25 cellular contexts compared by ENCODE assay signal in the genomic region with DNA sequence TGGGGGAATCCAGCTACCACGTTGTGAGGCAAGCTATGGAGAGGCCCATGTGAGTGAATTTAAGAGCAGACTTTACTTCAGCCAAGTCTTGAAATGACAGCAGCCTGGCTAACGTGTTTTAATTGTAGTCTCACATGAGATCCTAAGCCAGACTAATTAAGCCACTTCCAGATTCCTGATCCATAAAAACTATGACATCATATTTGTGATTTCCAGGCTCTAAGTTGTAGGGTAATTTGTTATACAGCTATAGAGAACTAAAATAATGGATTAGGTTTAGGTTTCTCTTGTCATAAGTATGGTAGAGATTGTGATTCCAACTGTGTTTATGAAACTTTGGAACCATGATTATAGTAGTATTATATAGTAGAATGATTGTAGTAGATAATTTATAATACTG.
"Had no signal": no experiment of that assay in that cellular context is flagged by ENCODE, and none has a peak within 500 bp of the region (broad histone marks: within the 10 kb centered on the region; RNA-seq: fewer than 3 reads in every experiment).

No MANE protein-coding gene starts in this region.

- H3K4me1 ChIP-seq: colonic mucosa, esophagus squamous epithelium, gastrocnemius medialis, heart right ventricle, left lung, lower lobe of right lung had no signal

- H3K27me3 ChIP-seq: colonic mucosa, esophagus squamous epithelium, gastrocnemius medialis, heart right ventricle, left lung had no signal

- H3K4me3 ChIP-seq: colonic mucosa, esophagus squamous epithelium, gastrocnemius medialis, heart right ventricle, left lung, lower lobe of right lung had no signal

- ATAC-seq: effector memory CD8-positive, alpha-beta T cell; esophagus mucosa; gastrocnemius medialis; heart right ventricle; left cardiac atrium; left lung; left ventricle myocardium superior; lower lobe of right lung had no signal

- H3K36me3 ChIP-seq: colonic mucosa, esophagus squamous epithelium, gastrocnemius medialis, heart right ventricle, left lung, lower lobe of right lung had no signal

- FAIRE-seq: endometrium, islet of Langerhans, keratinocyte had no signal

- H3K9me3 ChIP-seq: colonic mucosa, esophagus squamous epithelium, gastrocnemius medialis, left lung, lower lobe of right lung had no signal

- DNase-seq: colonic mucosa; cortex of kidney; effector CD8-positive, alpha-beta T cell; effector memory CD8-positive, alpha-beta T cell; endodermal cell; erythroblast; esophagus squamous epithelium; foreskin fibroblast; foreskin melanocyte; gastrocnemius medialis; glutamatergic neuron; head of caudate nucleus; heart right ventricle; hippocampal formation; left cardiac atrium; left lung; left ventricle myocardium superior; lower lobe of right lung; mesenchymal stem cell; midbrain had no signal

- H3K27ac ChIP-seq: colonic mucosa, epithelial cell of prostate, esophagus squamous epithelium, gastrocnemius medialis, heart right ventricle, left lung, lower lobe of right lung had no signal
